ENCODE assay signal across 8 cellular contexts in genomic region chr1:221439734-221440436, GRCh38.
A peak's percentile ranks its signal among the peaks of the same experiment; 100 is the strongest.
DNase-seq lines count a peak whose midpoint lies in the region; ATAC-seq, FAIRE-seq and TF ChIP-seq lines count a peak whose summit lies in the region.

No MANE protein-coding gene starts in this region.

- peak overlapping the region; percentile 71 for H3K9ac ChIP-seq in keratinocyte (ENCODE audit: control insufficient read depth, extremely low read depth, insufficient read depth, low read length)

- DNase-seq in ACHN (peak; percentile 99), HFF-Myc (ENCODE audit: extremely low read depth, low read depth) (peak; percentile 91), keratinocyte (ENCODE audit: low read depth, low spot score) (peak; percentile 97), SHP77 treated with DMSO at 0.1 percent for 48 hours (lab: John Stamatoyannopoulos, UW) (no peak)
- DNase-seq in stimulated activated naive B cell treated with anti-CD40 and anti-IgM and Interleukin-4, amounts not matched to agents 10 μg/mL and 1 μg/mL and 100 μg/mL, for 72 hours: peak; percentile 54

- no peaks in the 10 kb centered on the region for H3K9me1 ChIP-seq in keratinocyte (ENCODE audit: control insufficient read depth, extremely low read depth, insufficient read depth, low read length)

- H3K4me1 ChIP-seq in keratinocyte (ENCODE audit: control insufficient read depth, extremely low read depth, insufficient read depth, low read length): peaks cover 32% of the 10 kb centered on the region

- H3K4me1 Mint-ChIP-seq in activated T-helper 17 cell treated with anti-CD3 and anti-CD28 coated beads, Interleukin-2, amount 50 U/mL, for 72 hours: peaks cover 14% of the 10 kb centered on the region
- peaks cover 16 to 34% of the 10 kb centered on the region in 2 donors for H3K4me1 Mint-ChIP-seq in stimulated activated naive B cell treated with anti-CD40 and anti-IgM and Interleukin-4, amounts not matched to agents 10 μg/mL and 1 μg/mL and 100 μg/mL, for 72 hours

- dilution Hi-C loops in keratinocyte (cut with MboI; ENCODE audit: extremely low pct_ligation_motif_present, low sequenced_read_pairs): no loop called here

- ATAC-seq in activated T-helper 17 cell treated with anti-CD3 and anti-CD28 coated beads, Interleukin-2, amount 50 U/mL, for 72 hours (replicated peaks): peak; percentile 83
- ATAC-seq in stimulated activated naive B cell treated with anti-CD40 and anti-IgM and Interleukin-4, amounts not matched to agents 10 μg/mL and 1 μg/mL and 100 μg/mL, for 72 hours (replicated peaks): peak; percentile 77 to 81
- no peak for ATAC-seq in HG02623 (IDR thresholded peaks at IDR 0.05; ENCODE audit: unreplicated experiment)
- no peak for ATAC-seq in GM18873 (IDR thresholded peaks at IDR 0.05; ENCODE audit: low FRiP score, unreplicated experiment)

- in situ Hi-C loops in ACHN (cut with HindIII; ENCODE audit: low pct_ligation_motif_present, low pct_unique_long_range_greater_than_20kb, low sequenced_read_pairs): no loop called here

- peak overlapping the region; percentile 59 for H3K4me2 ChIP-seq in keratinocyte (ENCODE audit: control insufficient read depth, extremely low read depth, insufficient read depth, low read depth, low read length)

- H3K27ac ChIP-seq in keratinocyte (ENCODE audit: control insufficient read depth, insufficient read depth, low read length): peak overlapping the region; percentile 96

- H3K79me2 ChIP-seq in keratinocyte (ENCODE audit: control insufficient read depth, insufficient read depth, low read length): no peaks in the 10 kb centered on the region

- H3K9me3 ChIP-seq in keratinocyte (ENCODE audit: control insufficient read depth, low read depth, low read length): no peaks in the 10 kb centered on the region

- H3K36me3 Mint-ChIP-seq in activated T-helper 17 cell treated with anti-CD3 and anti-CD28 coated beads, Interleukin-2, amount 50 U/mL, for 72 hours (ENCODE audit: low read depth): no peaks in the 10 kb centered on the region
- no peaks in the 10 kb centered on the region for H3K36me3 Mint-ChIP-seq in stimulated activated naive B cell treated with anti-CD40 and anti-IgM and Interleukin-4, amounts not matched to agents 10 μg/mL and 1 μg/mL and 100 μg/mL, for 72 hours

- peak; percentile 88 for FAIRE-seq in keratinocyte (lab: Jason Lieb, UNC)

- peak overlapping the region; percentile 52 for H3K4me3 Mint-ChIP-seq in activated T-helper 17 cell treated with anti-CD3 and anti-CD28 coated beads, Interleukin-2, amount 50 U/mL, for 72 hours
- no peak overlapping the region for H3K4me3 Mint-ChIP-seq in stimulated activated naive B cell treated with anti-CD40 and anti-IgM and Interleukin-4, amounts not matched to agents 10 μg/mL and 1 μg/mL and 100 μg/mL, for 72 hours

- H4K20me1 ChIP-seq in keratinocyte (ENCODE audit: control insufficient read depth, extremely low read depth, insufficient read depth, low read length): no peaks in the 10 kb centered on the region

- no peaks in the 10 kb centered on the region for H3K27me3 ChIP-seq in keratinocyte (ENCODE audit: control insufficient read depth, extremely low read depth, insufficient read depth, low read length)

- H3K9me3 Mint-ChIP-seq in activated T-helper 17 cell treated with anti-CD3 and anti-CD28 coated beads, Interleukin-2, amount 50 U/mL, for 72 hours: no peaks in the 10 kb centered on the region
- H3K9me3 Mint-ChIP-seq in stimulated activated naive B cell treated with anti-CD40 and anti-IgM and Interleukin-4, amounts not matched to agents 10 μg/mL and 1 μg/mL and 100 μg/mL, for 72 hours: no peaks in the 10 kb centered on the region

- H3K4me3 ChIP-seq in HFF-Myc (replicated peaks; ENCODE audit: low read depth, low read length): no peak overlapping the region
- peak overlapping the region in 2 of 3 experiments; percentile 8 to 13 for H3K4me3 ChIP-seq in keratinocyte (ENCODE audit: control insufficient read depth in 2 of 3, extremely low read depth in 1 of 3, insufficient read depth in 2 of 3, low read depth in 1 of 3, low read length in 3 of 3)

- H3K36me3 ChIP-seq in keratinocyte (ENCODE audit: control insufficient read depth in 2 of 2, extremely low read depth in 1 of 2, insufficient read depth in 2 of 2, low read length in 2 of 2): no peaks in the 10 kb centered on the region

- TF ChIP-seq CTCF in HFF-Myc (IDR thresholded peaks at IDR 0.05; ENCODE audit: low read depth, low read length, missing control alignments) (no peak), keratinocyte (optimal IDR thresholded peaks at IDR 0.05 in 1 of 3, IDR thresholded peaks at IDR 0.05 in 1 of 3, conservative IDR thresholded peaks at IDR 0.05 in 1 of 3; ENCODE audit: extremely low read depth in 1 of 3, insufficient read depth in 2 of 3, low read length in 3 of 3) (no peak)

- H2AFZ ChIP-seq in keratinocyte (ENCODE audit: control insufficient read depth, low read length): no peak overlapping the region

- no peaks in the 10 kb centered on the region for H3K27me3 Mint-ChIP-seq in activated T-helper 17 cell treated with anti-CD3 and anti-CD28 coated beads, Interleukin-2, amount 50 U/mL, for 72 hours
- H3K27me3 Mint-ChIP-seq in stimulated activated naive B cell treated with anti-CD40 and anti-IgM and Interleukin-4, amounts not matched to agents 10 μg/mL and 1 μg/mL and 100 μg/mL, for 72 hours: peaks cover 3 to 8% of the 10 kb centered on the region in 2 donors

- H3K27ac Mint-ChIP-seq in activated T-helper 17 cell treated with anti-CD3 and anti-CD28 coated beads, Interleukin-2, amount 50 U/mL, for 72 hours: peak overlapping the region; percentile 92
- peak overlapping the region; percentile 20 for H3K27ac Mint-ChIP-seq in stimulated activated naive B cell treated with anti-CD40 and anti-IgM and Interleukin-4, amounts not matched to agents 10 μg/mL and 1 μg/mL and 100 μg/mL, for 72 hours

Comparison
In these comparisons a context has a peak if more than half of its experiments do, and no peak if none do; other contexts are left out.
1. ATAC-seq: peak in activated T-helper 17 cell treated with anti-CD3 and anti-CD28 coated beads, Interleukin-2, amount 50 U/mL, for 72 hours (single experiment) and stimulated activated naive B cell treated with anti-CD40 and anti-IgM and Interleukin-4, amounts not matched to agents 10 μg/mL and 1 μg/mL and 100 μg/mL, for 72 hours (2 of 2); none in HG02623 (single experiment) and GM18873 (single experiment).